Comparison of ENCODE assay signal across 22 cellular contexts in genomic region chr13:112904436-112904960, GRCh38.
A peak's percentile ranks its signal among the peaks of the same experiment; 100 is the strongest.
DNase-seq lines count a peak whose midpoint lies in the region; ATAC-seq, FAIRE-seq and TF ChIP-seq lines count a peak whose summit lies in the region.
"Had no signal": no experiment of that assay in that cellular context is flagged by ENCODE, and none has a peak within 500 bp of the region (broad histone marks: within the 10 kb centered on the region; RNA-seq: fewer than 3 reads in every experiment).

No MANE protein-coding gene starts in this region.

- H3K4me3 Mint-ChIP-seq in naive thymus-derived CD4-positive, alpha-beta T cell: no peak overlapping the region
- H3K4me3 Mint-ChIP-seq: CD4-positive, alpha-beta T cell had no signal

- peaks cover 10% of the 10 kb centered on the region for H3K79me2 ChIP-seq in HepG2 (ENCODE audit: insufficient read depth, low read length)

- H3K4me2 ChIP-seq in HepG2 (ENCODE audit: low read depth, low read length): no peak overlapping the region

- H3K4me3 ChIP-seq in HepG2 (replicated peaks in 1 of 3; ENCODE audit: insufficient read depth in 1 of 3, low read depth in 2 of 3, low read length in 3 of 3): no peak overlapping the region
- H3K4me3 ChIP-seq in naive thymus-derived CD4-positive, alpha-beta T cell (ENCODE audit: low read length): no peak overlapping the region

- FAIRE-seq in HepG2 (lab: Jason Lieb, UNC): no peak
- FAIRE-seq: GM12892, GM18507, H54 had no signal

- H3K36me3 Mint-ChIP-seq in naive thymus-derived CD4-positive, alpha-beta T cell: peaks cover 0 to 4% (median 0%) of the 10 kb centered on the region in 5 donors

- POLR2A ChIA-PET in HepG2 (lab: Yijun Ruan, JAX): no interaction called here
- POLR2A ChIA-PET in naive thymus-derived CD4-positive, alpha-beta T cell (lab: Charles Lee): no interaction called here

- in situ Hi-C loops in HepG2 (cut with HindIII; ENCODE audit: extremely low pct_ligation_motif_present, low pct_unique_long_range_greater_than_20kb): no loop called here

- TF ChIP-seq EP300 in HepG2 (IDR thresholded peaks at IDR 0.05; ENCODE audit: low read depth in 2 of 2, low read length in 2 of 2) (no peak), HepG2 (CRISPR knock-in tag; IDR thresholded peaks at IDR 0.05; ENCODE audit: borderline replicate concordance) (no peak)

- H3K27ac Mint-ChIP-seq in naive thymus-derived CD4-positive, alpha-beta T cell: no peak overlapping the region
- H3K27ac Mint-ChIP-seq: CD4-positive, alpha-beta T cell had no signal

- no TSS peak for BruUV-seq in HepG2 (replicated peaks; lab: Mats Ljungman, UMichigan)

- H4K20me1 ChIP-seq in HepG2 (ENCODE audit: insufficient read depth, low read length): no peaks in the 10 kb centered on the region

- TF ChIP-seq POLR2A in HepG2 (IDR thresholded peaks at IDR 0.05; ENCODE audit: insufficient read depth in 1 of 2, low read depth in 2 of 2, low read length in 2 of 2): no peak

- no peak for TF ChIP-seq RAD21 in HepG2 (CRISPR knock-in tag; IDR thresholded peaks at IDR 0.05)

- H3K27ac ChIP-seq in VCaP: peak overlapping the region; percentile 72
- no peak overlapping the region for H3K27ac ChIP-seq in HepG2 (ENCODE audit: extremely low read length, insufficient read depth, low read length)
- no peak overlapping the region for H3K27ac ChIP-seq in naive thymus-derived CD4-positive, alpha-beta T cell (ENCODE audit: low read depth, low read length)

- peaks cover 51% of the 10 kb centered on the region for H3K4me1 ChIP-seq in HepG2 (ENCODE audit: insufficient read depth, low read length)
- no peaks in the 10 kb centered on the region for H3K4me1 ChIP-seq in naive thymus-derived CD4-positive, alpha-beta T cell (ENCODE audit: control insufficient read depth in 2 of 2, insufficient read depth in 2 of 2, low read length in 2 of 2)
- H3K4me1 ChIP-seq: BE2C had no signal

- CTCF ChIA-PET in HepG2 (lab: Yijun Ruan, JAX; ENCODE audit: low intra/inter-chr PET ratio, low total read pairs): no interaction called here
- CTCF ChIA-PET in naive thymus-derived CD4-positive, alpha-beta T cell (lab: Charles Lee): no interaction called here

- WGBS in HepG2 (ENCODE audit: low lambda C conversion rate): 95% methylated on average over 12 of the region's 13 CpGs

- no peak for ATAC-seq in activated CD4-positive, CD25-positive, alpha-beta regulatory T cell treated with anti-CD3 and anti-CD28 coated beads, Interleukin-2, amount 50 U/mL, for 24 hours
- ATAC-seq in HepG2 (no peak), sciatic nerve (no peak)
- ATAC-seq in naive thymus-derived CD4-positive, alpha-beta T cell: no peak
- ATAC-seq: Panc1 had no signal

- no peaks in the 10 kb centered on the region for H3K27me3 ChIP-seq in HepG2 (ENCODE audit: control insufficient read depth in 1 of 2, insufficient read depth in 2 of 2, low read length in 2 of 2)
- H3K27me3 ChIP-seq in naive thymus-derived CD4-positive, alpha-beta T cell (ENCODE audit: control insufficient read depth in 2 of 2, insufficient read depth in 2 of 2, low read length in 2 of 2): peaks cover 0 to 2% of the 10 kb centered on the region in 2 donors
- H3K27me3 ChIP-seq: BE2C had no signal

- intact Hi-C loops in HepG2 (cut with micrococcal nuclease; ENCODE audit: unreplicated experiment) (no loop called here), sciatic nerve (cut with DNase I) (no loop called here)
- intact Hi-C loops in naive thymus-derived CD4-positive, alpha-beta T cell (cut with micrococcal nuclease): no loop called here

- H3K9me3 Mint-ChIP-seq in naive thymus-derived CD4-positive, alpha-beta T cell: peaks cover 0 to 24% (median 9%) of the 10 kb centered on the region in 11 donors
- H3K9me3 Mint-ChIP-seq: CD4-positive, alpha-beta T cell had no signal

- no peaks in the 10 kb centered on the region for H3K4me1 Mint-ChIP-seq in naive thymus-derived CD4-positive, alpha-beta T cell

- peak; percentile 14 for DNase-seq in activated CD4-positive, CD25-positive, alpha-beta regulatory T cell treated with anti-CD3 and anti-CD28 coated beads, Interleukin-2, amount 50 U/mL, for 72 hours
- DNase-seq in HepG2 (ENCODE audit: low spot score) (no peak), sciatic nerve (ENCODE audit: low spot score) (peak; percentile 40), AG20443 (ENCODE audit: low spot score) (no peak), kidney glomerular epithelial cell (lab: John Stamatoyannopoulos, UW) (no peak)
- no peak for DNase-seq in naive thymus-derived CD4-positive, alpha-beta T cell
- DNase-seq: 8988T; BE2C; CD4-positive, alpha-beta T cell; DMS53; KBM-7; NCI-H1436; NCI-H2029; NCI-H2171; NCI-H446; NCI-H526 treated with DMSO at 0.1 percent for 48 hours had no signal

- H3K9me3 ChIP-seq in HepG2 (ENCODE audit: low read length): no peaks in the 10 kb centered on the region
- H3K9me3 ChIP-seq in naive thymus-derived CD4-positive, alpha-beta T cell (ENCODE audit: control insufficient read depth in 2 of 3, low read length in 3 of 3): peaks cover 0 to 15% (median 5%) of the 10 kb centered on the region in 3 experiments
- H3K9me3 ChIP-seq: BE2C had no signal

- H3K9ac ChIP-seq in HepG2 (ENCODE audit: insufficient read depth, low read depth, low read length): no peak overlapping the region

- no peak overlapping the region for H2AFZ ChIP-seq in HepG2 (ENCODE audit: low read length)

- H3K27me3 Mint-ChIP-seq in naive thymus-derived CD4-positive, alpha-beta T cell: peaks cover 0 to 5% (median 0%) of the 10 kb centered on the region in 5 donors

- H3K36me3 ChIP-seq in HepG2 (replicated peaks in 1 of 2; ENCODE audit: control insufficient read depth in 1 of 2, insufficient read depth in 2 of 2, low read length in 2 of 2): peaks cover 5 to 24% of the 10 kb centered on the region in 2 experiments; a peak in 4 of 5 replicates
- no peaks in the 10 kb centered on the region for H3K36me3 ChIP-seq in naive thymus-derived CD4-positive, alpha-beta T cell (ENCODE audit: control insufficient read depth in 2 of 3, insufficient read depth in 3 of 3, low read length in 3 of 3)
- H3K36me3 ChIP-seq: BE2C had no signal

- TF ChIP-seq CTCF in VCaP (conservative IDR thresholded peaks at IDR 0.05) (no peak), HepG2 (CRISPR knock-in tag; IDR thresholded peaks at IDR 0.05) (no peak)

TF ChIP-seq in HepG2, 621 proteins besides CTCF, POLR2A, EP300 and RAD21:
- TF ChIP-seq CHD4 (IDR thresholded peaks at IDR 0.05; ENCODE audit: borderline replicate concordance, low read length) (no peak), NBN (conservative IDR thresholded peaks at IDR 0.05) (no peak), ZNF775 (CRISPR knock-in tag; IDR thresholded peaks at IDR 0.05; ENCODE audit: borderline replicate concordance) (no peak), FOXJ3 (CRISPR knock-in tag; IDR thresholded peaks at IDR 0.05; ENCODE audit: borderline replicate concordance) (no peak), ZNF768 (CRISPR knock-in tag; IDR thresholded peaks at IDR 0.05) (peak; percentile 25; the same call in 1 of the 2 replicates), ZNF484 (CRISPR knock-in tag; IDR thresholded peaks at IDR 0.05; ENCODE audit: borderline replicate concordance, low read depth) (no peak), ZNF687 (CRISPR knock-in tag; IDR thresholded peaks at IDR 0.05) (0 out of 2 replicates have a peak, but pooled peaks have one; percentile 6), ARID2 (CRISPR knock-in tag; IDR thresholded peaks at IDR 0.05; ENCODE audit: borderline replicate concordance) (no peak), CEBPB (IDR thresholded peaks at IDR 0.05; ENCODE audit: borderline replicate concordance, low read depth, low read length) (peak; percentile 31; the same call in 1 of the 2 replicates), CAMTA2 (CRISPR knock-in tag; IDR thresholded peaks at IDR 0.05; ENCODE audit: borderline replicate concordance) (no peak), BCL6 (CRISPR knock-in tag; IDR thresholded peaks at IDR 0.05) (no peak)
- TF ChIP-seq, protein P1, sequence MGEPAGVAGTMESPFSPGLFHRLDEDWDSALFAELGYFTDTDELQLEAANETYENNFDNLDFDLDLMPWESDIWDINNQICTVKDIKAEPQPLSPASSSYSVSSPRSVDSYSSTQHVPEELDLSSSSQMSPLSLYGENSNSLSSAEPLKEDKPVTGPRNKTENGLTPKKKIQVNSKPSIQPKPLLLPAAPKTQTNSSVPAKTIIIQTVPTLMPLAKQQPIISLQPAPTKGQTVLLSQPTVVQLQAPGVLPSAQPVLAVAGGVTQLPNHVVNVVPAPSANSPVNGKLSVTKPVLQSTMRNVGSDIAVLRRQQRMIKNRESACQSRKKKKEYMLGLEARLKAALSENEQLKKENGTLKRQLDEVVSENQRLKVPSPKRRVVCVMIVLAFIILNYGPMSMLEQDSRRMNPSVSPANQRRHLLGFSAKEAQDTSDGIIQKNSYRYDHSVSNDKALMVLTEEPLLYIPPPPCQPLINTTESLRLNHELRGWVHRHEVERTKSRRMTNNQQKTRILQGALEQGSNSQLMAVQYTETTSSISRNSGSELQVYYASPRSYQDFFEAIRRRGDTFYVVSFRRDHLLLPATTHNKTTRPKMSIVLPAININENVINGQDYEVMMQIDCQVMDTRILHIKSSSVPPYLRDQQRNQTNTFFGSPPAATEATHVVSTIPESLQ (CRISPR knock-in tag; conservative IDR thresholded peaks at IDR 0.05): no peak
TF ChIP-seq in HepG2: peak in this region for 3.

Comparison
In these comparisons a context has a peak if more than half of its experiments do, and no peak if none do; other contexts are left out.
1. DNase-seq: peak in activated CD4-positive, CD25-positive, alpha-beta regulatory T cell treated with anti-CD3 and anti-CD28 coated beads, Interleukin-2, amount 50 U/mL, for 72 hours (single experiment) and sciatic nerve (single experiment); none in HepG2 (single experiment), naive thymus-derived CD4-positive, alpha-beta T cell (0 of 9), AG20443 (single experiment) and kidney glomerular epithelial cell (single experiment).